Comparison of ENCODE assay signal across 24 cellular contexts in the genomic region with DNA sequence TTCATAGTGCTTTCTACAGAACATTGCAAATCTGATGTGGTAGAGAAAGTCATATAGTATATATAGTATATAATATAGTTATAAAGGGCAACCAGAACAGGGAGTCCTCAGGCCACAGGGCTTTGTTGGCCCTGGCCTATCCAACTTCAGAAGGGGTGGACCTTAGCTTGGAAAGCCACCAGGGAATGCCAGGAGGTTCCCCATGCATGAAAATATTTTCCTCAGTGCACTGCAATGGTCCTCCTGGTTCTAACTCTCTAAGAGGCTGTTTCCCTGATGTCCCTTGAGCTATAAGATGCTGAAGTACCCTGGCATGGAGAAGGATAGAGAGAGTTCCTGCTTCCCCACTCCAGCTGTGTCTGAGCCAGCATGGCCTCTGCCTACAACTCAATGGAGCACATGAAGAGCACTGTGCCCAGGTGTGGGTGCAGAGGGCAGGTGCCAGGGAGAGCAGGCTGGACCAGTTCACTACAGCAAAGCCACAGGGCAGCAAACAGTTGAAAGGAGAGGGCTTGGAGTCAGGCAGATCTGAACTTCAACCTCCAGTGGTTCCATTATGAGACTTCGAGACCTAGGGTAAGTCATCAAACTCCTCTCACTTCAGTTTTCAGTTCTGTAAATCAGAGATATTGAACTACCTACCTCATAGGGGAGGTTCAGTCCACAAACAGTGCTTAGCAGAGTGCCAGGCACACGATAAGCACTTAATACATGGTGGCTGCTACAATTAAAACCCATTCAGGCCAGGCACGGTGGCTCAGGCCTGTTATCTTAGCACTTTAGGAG.
DNase-seq lines count a peak whose midpoint lies in the region; ATAC-seq, FAIRE-seq and TF ChIP-seq lines count a peak whose summit lies in the region.
"Had no signal": no experiment of that assay in that cellular context is flagged by ENCODE, and none has a peak within 500 bp of the region (broad histone marks: within the 10 kb centered on the region; RNA-seq: fewer than 3 reads in every experiment).

No MANE protein-coding gene starts in this region.

- H3K27me3 ChIP-seq in pancreas (no peaks in the 10 kb centered on the region), H7 (ENCODE audit: control insufficient read depth, insufficient read depth, low read length) (no peaks in the 10 kb centered on the region)
- H3K27me3 ChIP-seq: left lung, MG63, stomach had no signal

- H3K4me3 Mint-ChIP-seq in stimulated activated naive B cell treated with anti-CD40 and anti-IgM and Interleukin-4, amounts not matched to agents 10 μg/mL and 1 μg/mL and 100 μg/mL, for 72 hours: no peak overlapping the region
- H3K4me3 Mint-ChIP-seq: effector memory CD8-positive, alpha-beta T cell; IgD-negative memory B cell; T-helper 1 cell treated with Interleukin-12 subunit alpha and Interleukin-12 subunit beta and Interleukin-4 antibody, amounts not matched to agents 30 μg/mL and 1 μg/mL, for 36 hours had no signal

- no peak overlapping the region for H3K27ac ChIP-seq in pancreas
- H3K27ac ChIP-seq: left lung, prostate gland, skin epidermis, stomach, VCaP had no signal

- peaks cover 9 to 11% of the 10 kb centered on the region in 2 donors for H3K27me3 Mint-ChIP-seq in stimulated activated naive B cell treated with anti-CD40 and anti-IgM and Interleukin-4, amounts not matched to agents 10 μg/mL and 1 μg/mL and 100 μg/mL, for 72 hours

- no peak for DNase-seq in stimulated activated naive B cell treated with anti-CD40 and anti-IgM and Interleukin-4, amounts not matched to agents 10 μg/mL and 1 μg/mL and 100 μg/mL, for 72 hours
- no peak for DNase-seq in ecto neural progenitor cell (ENCODE audit: low spot score)
- DNase-seq in pancreas: no peak
- DNase-seq in NCI-H526 treated with DMSO at 0.1 percent for 48 hours (lab: John Stamatoyannopoulos, UW): no peak
- no peak for DNase-seq in H7
- DNase-seq: activated gamma-delta T cell treated with Interleukin-2 at 50 U/mL for 16 hours; anterior cingulate cortex; DMS79 treated with DMSO at 0.1 percent for 48 hours; effector memory CD8-positive, alpha-beta T cell; GOT3; left lung; MG63; NCI-H1436 treated with DMSO at 0.1 percent for 48 hours; NCI-H748 treated with DMSO at 0.1 percent for 48 hours; stimulated activated CD4-positive, alpha-beta T cell treated with anti-CD3 and anti-CD28 coated beads, Interleukin-2, amount 100 ng/mL, for 48 hours; stomach had no signal

- H3K4me3 ChIP-seq in pancreas (no peak overlapping the region), H7 (ENCODE audit: insufficient read depth, low read depth, low read length) (no peak overlapping the region)
- H3K4me3 ChIP-seq: left lung, MG63, prostate gland, skin epidermis, stomach had no signal

- H3K36me3 ChIP-seq in pancreas (no peaks in the 10 kb centered on the region), H7 (replicated peaks; ENCODE audit: control insufficient read depth, insufficient read depth, low read length) (no peaks in the 10 kb centered on the region)
- H3K36me3 ChIP-seq: left lung, MG63, prostate gland, stomach had no signal

- H3K9me3 ChIP-seq in pancreas: no peaks in the 10 kb centered on the region
- H3K9me3 ChIP-seq: left lung, MG63, prostate gland, stomach had no signal

- H3K4me1 ChIP-seq in pancreas: no peaks in the 10 kb centered on the region
- H3K4me1 ChIP-seq: left lung, prostate gland, stomach had no signal

- ATAC-seq in GM18870 (IDR thresholded peaks at IDR 0.05; ENCODE audit: unreplicated experiment) (peak; percentile 70), GM21723 (IDR thresholded peaks at IDR 0.05; ENCODE audit: unreplicated experiment) (peak; percentile 48), HG03159 (IDR thresholded peaks at IDR 0.05; ENCODE audit: unreplicated experiment) (peak; percentile 66), pancreas (no peak)
- peak; percentile 84 to 86 for ATAC-seq in stimulated activated naive B cell treated with anti-CD40 and anti-IgM and Interleukin-4, amounts not matched to agents 10 μg/mL and 1 μg/mL and 100 μg/mL, for 72 hours (replicated peaks)
- ATAC-seq: effector memory CD8-positive, alpha-beta T cell; left lung had no signal

- H3K36me3 Mint-ChIP-seq in stimulated activated naive B cell treated with anti-CD40 and anti-IgM and Interleukin-4, amounts not matched to agents 10 μg/mL and 1 μg/mL and 100 μg/mL, for 72 hours: no peaks in the 10 kb centered on the region
- H3K36me3 Mint-ChIP-seq: IgD-negative memory B cell had no signal

- FAIRE-seq in pancreas (lab: Jason Lieb, UNC): no peak

- no peak overlapping the region for H3K27ac Mint-ChIP-seq in stimulated activated naive B cell treated with anti-CD40 and anti-IgM and Interleukin-4, amounts not matched to agents 10 μg/mL and 1 μg/mL and 100 μg/mL, for 72 hours
- H3K27ac Mint-ChIP-seq: effector memory CD8-positive, alpha-beta T cell; T-helper 1 cell treated with Interleukin-12 subunit alpha and Interleukin-12 subunit beta and Interleukin-4 antibody, amounts not matched to agents 30 μg/mL and 1 μg/mL, for 36 hours had no signal

- intact Hi-C loops in pancreas (cut with DNase I): no loop called here

- peaks cover 0 to 3% of the 10 kb centered on the region in 2 donors for H3K4me1 Mint-ChIP-seq in stimulated activated naive B cell treated with anti-CD40 and anti-IgM and Interleukin-4, amounts not matched to agents 10 μg/mL and 1 μg/mL and 100 μg/mL, for 72 hours
- H3K4me1 Mint-ChIP-seq: IgD-negative memory B cell had no signal

- peaks cover 3 to 4% of the 10 kb centered on the region in 2 donors for H3K9me3 Mint-ChIP-seq in stimulated activated naive B cell treated with anti-CD40 and anti-IgM and Interleukin-4, amounts not matched to agents 10 μg/mL and 1 μg/mL and 100 μg/mL, for 72 hours
- H3K9me3 Mint-ChIP-seq: effector memory CD8-positive, alpha-beta T cell; T-helper 1 cell treated with Interleukin-12 subunit alpha and Interleukin-12 subunit beta and Interleukin-4 antibody, amounts not matched to agents 30 μg/mL and 1 μg/mL, for 36 hours had no signal

- no peak for TF ChIP-seq CTCF in pancreas (IDR thresholded peaks at IDR 0.05)

- 86% methylated on average over 3 of the region's 3 CpGs for WGBS in pancreas, 2 donors

Comparison
In these comparisons a context has a peak if more than half of its experiments do, and no peak if none do; other contexts are left out.
1. ATAC-seq: peak in GM18870 (single experiment), GM21723 (single experiment), HG03159 (single experiment) and stimulated activated naive B cell treated with anti-CD40 and anti-IgM and Interleukin-4, amounts not matched to agents 10 μg/mL and 1 μg/mL and 100 μg/mL, for 72 hours (2 of 2); none in pancreas (0 of 4).